Comparison of ENCODE assay signal across 29 cellular contexts in genomic region chr1:199265319-199265718, GRCh38.
"Had no signal": no experiment of that assay in that cellular context is flagged by ENCODE, and none has a peak within 500 bp of the region (broad histone marks: within the 10 kb centered on the region; RNA-seq: fewer than 3 reads in every experiment).

No MANE protein-coding gene starts in this region.

- H3K9ac ChIP-seq: KMS-11 had no signal

- H3K4me1 Mint-ChIP-seq: activated CD4-positive, alpha-beta T cell treated with anti-CD3 and anti-CD28 coated beads, Interleukin-2, amount 10 ng/mL, durations not matched to agents 7 days and 5 days; activated naive CD4-positive, alpha-beta T cell treated with anti-CD3 and anti-CD28 coated beads, Interleukin-2, amount 10 ng/mL, durations not matched to agents 7 days and 5 days had no signal

- H3K9me3 ChIP-seq: SJCRH30 had no signal

- DNase-seq: activated CD4-positive, alpha-beta T cell treated with anti-CD3 and anti-CD28 coated beads for 36 hours; activated CD4-positive, alpha-beta T cell treated with anti-CD3 and anti-CD28 coated beads, Interleukin-2, amount 10 ng/mL, durations not matched to agents 7 days and 5 days; activated CD4-positive, alpha-beta T cell treated with anti-CD3 and anti-CD28 coated beads, Interleukin-2, amount 50 U/mL, for 48 hours; activated CD8-positive, alpha-beta memory T cell treated with anti-CD3 and anti-CD28 coated beads, Interleukin-2, amount 50 U/mL, for 4 hours; activated effector memory CD4-positive, alpha-beta T cell treated with Interleukin-2 at 50 U/mL for 16 hours; activated naive CD4-positive, alpha-beta T cell treated with anti-CD3 and anti-CD28 coated beads, Interleukin-2, amount 10 ng/mL, durations not matched to agents 7 days and 5 days; activated naive CD8-positive, alpha-beta T cell treated with anti-CD3 and anti-CD28 coated beads, Interleukin-2, amount 50 U/mL, for 24 hours; activated T-cell treated with anti-CD3 and anti-CD28 coated beads for 4 hours; activated T-cell treated with anti-CD3 and anti-CD28 coated beads, Interleukin-2, amount 50 U/mL, for 4 hours; amniotic stem cell; aorta; brain microvascular endothelial cell; central memory CD4-positive, alpha-beta T cell; NCI-H1105; NCI-H1417 treated with DMSO at 0.1 percent for 48 hours; NCI-H187 treated with DMSO at 0.1 percent for 48 hours; NCI-H2081; NCI-H345; NCI-H524 treated with DMSO at 0.1 percent for 48 hours; SHP77; SJCRH30; SW 1271; T-helper 1 cell; T-helper 2 cell; T-helper 9 cell had no signal

- H3K9me3 Mint-ChIP-seq: activated CD4-positive, alpha-beta T cell treated with anti-CD3 and anti-CD28 coated beads, Interleukin-2, amount 10 ng/mL, durations not matched to agents 7 days and 5 days; activated naive CD4-positive, alpha-beta T cell treated with anti-CD3 and anti-CD28 coated beads, Interleukin-2, amount 10 ng/mL, durations not matched to agents 7 days and 5 days; activated naive CD8-positive, alpha-beta T cell treated with anti-CD3 and anti-CD28 coated beads, Interleukin-2, amount 50 U/mL, for 24 hours; activated T-cell treated with anti-CD3 and anti-CD28 coated beads, Interleukin-2, amount 50 U/mL, for 4 hours had no signal

- ATAC-seq: activated CD4-positive, alpha-beta T cell treated with anti-CD3 and anti-CD28 coated beads for 36 hours; activated naive CD8-positive, alpha-beta T cell treated with anti-CD3 and anti-CD28 coated beads, Interleukin-2, amount 50 U/mL, for 24 hours; activated T-cell treated with anti-CD3 and anti-CD28 coated beads, Interleukin-2, amount 50 U/mL, for 4 hours; Panc1 had no signal

- H3K4me3 ChIP-seq: SJCRH30, SK-N-MC had no signal

- H3K4me3 Mint-ChIP-seq: activated CD4-positive, alpha-beta T cell treated with anti-CD3 and anti-CD28 coated beads for 36 hours; activated CD4-positive, alpha-beta T cell treated with anti-CD3 and anti-CD28 coated beads, Interleukin-2, amount 10 ng/mL, durations not matched to agents 7 days and 5 days; activated naive CD4-positive, alpha-beta T cell treated with anti-CD3 and anti-CD28 coated beads, Interleukin-2, amount 10 ng/mL, durations not matched to agents 7 days and 5 days; activated naive CD8-positive, alpha-beta T cell; activated naive CD8-positive, alpha-beta T cell treated with anti-CD3 and anti-CD28 coated beads, Interleukin-2, amount 50 U/mL, for 24 hours; activated T-cell treated with anti-CD3 and anti-CD28 coated beads, Interleukin-2, amount 50 U/mL, for 4 hours had no signal

- H3K27me3 Mint-ChIP-seq: activated CD4-positive, alpha-beta T cell treated with anti-CD3 and anti-CD28 coated beads for 36 hours had no signal

- H3K27me3 ChIP-seq: brain microvascular endothelial cell, SJCRH30 had no signal

- H3K27ac ChIP-seq: brain microvascular endothelial cell, KMS-11, SJCRH30, SK-N-MC had no signal

- H3K36me3 Mint-ChIP-seq: activated naive CD4-positive, alpha-beta T cell treated with anti-CD3 and anti-CD28 coated beads, Interleukin-2, amount 10 ng/mL, durations not matched to agents 7 days and 5 days; activated naive CD8-positive, alpha-beta T cell had no signal

- H3K27ac Mint-ChIP-seq: activated CD4-positive, alpha-beta T cell treated with anti-CD3 and anti-CD28 coated beads for 36 hours; activated CD4-positive, alpha-beta T cell treated with anti-CD3 and anti-CD28 coated beads, Interleukin-2, amount 10 ng/mL, durations not matched to agents 7 days and 5 days; activated naive CD4-positive, alpha-beta T cell treated with anti-CD3 and anti-CD28 coated beads, Interleukin-2, amount 10 ng/mL, durations not matched to agents 7 days and 5 days; activated naive CD8-positive, alpha-beta T cell; activated naive CD8-positive, alpha-beta T cell treated with anti-CD3 and anti-CD28 coated beads, Interleukin-2, amount 50 U/mL, for 24 hours had no signal

- H3K36me3 ChIP-seq: brain microvascular endothelial cell, SJCRH30 had no signal

- H3K4me1 ChIP-seq: SJCRH30 had no signal
